ENCODE assay signal across 16 cellular contexts in genomic region chr11:91804057-91804456, GRCh38.
DNase-seq lines count a peak whose midpoint lies in the region; ATAC-seq, FAIRE-seq and TF ChIP-seq lines count a peak whose summit lies in the region.
"Had no signal": no experiment of that assay in that cellular context is flagged by ENCODE, and none has a peak within 500 bp of the region (broad histone marks: within the 10 kb centered on the region; RNA-seq: fewer than 3 reads in every experiment).

No MANE protein-coding gene starts in this region.

- H3K36me3 ChIP-seq in H1 (ENCODE audit: control insufficient read depth in 2 of 4, insufficient read depth in 4 of 4, low read length in 3 of 4) (no peaks in the 10 kb centered on the region), mesodermal cell (ENCODE audit: control insufficient read depth, insufficient read depth, low read length) (no peaks in the 10 kb centered on the region), tibial artery (no peaks in the 10 kb centered on the region)
- H3K36me3 ChIP-seq: upper lobe of left lung had no signal

- no peak overlapping the region for H3K9ac ChIP-seq in H1 (replicated peaks in 1 of 4; ENCODE audit: extremely low read depth in 1 of 4, low read depth in 3 of 4, low read length in 3 of 4)

- no peak overlapping the region for H2AK5ac ChIP-seq in H1 (ENCODE audit: low read depth, low read length)

- POLR2A ChIA-PET in H1 (lab: Charles Lee; ENCODE audit: partially characterized antibody), result no interaction called here

- FAIRE-seq in H1 (lab: Jason Lieb, UNC) (no peak), RCC 7860 (lab: Jason Lieb, UNC) (no peak)
- FAIRE-seq: endothelial cell of umbilical vein had no signal

- CTCF ChIA-PET in H1 (lab: Charles Lee; ENCODE audit: partially characterized antibody), result interaction anchor here (0.7 kb wide), 1 partner anchor 181 kb away, joined by 3 read pairs; no protein-coding TSS in a partner anchor

- no peaks in the 10 kb centered on the region for H3K79me1 ChIP-seq in H1 (ENCODE audit: low read depth, low read length)

- DNase-seq in AG10803 (ENCODE audit: low read depth), result peak; percentile 36
- DNase-seq in NCI-H526 (lab: John Stamatoyannopoulos, UW), result peak; percentile 27 to 80
- DNase-seq in H1 (ENCODE audit: low read depth in 1 of 2, low spot score in 2 of 2), result peak; percentile 29 to 50
- no peak for DNase-seq in RCC 7860 (ENCODE audit: low spot score)
- DNase-seq in tibial artery, result no peak
- DNase-seq in natural killer cell, result no peak
- DNase-seq: activated T-cell treated with anti-CD3 and anti-CD28 coated beads, Interleukin-2, amount 50 U/mL, for 4 hours; cerebellar nuclear complex; HFFc6; kidney; NCI-H1048; upper lobe of left lung had no signal

- H2BK15ac ChIP-seq in H1 (ENCODE audit: low read length), result no peak overlapping the region

- no peak overlapping the region for H4K91ac ChIP-seq in H1 (replicated peaks; ENCODE audit: insufficient read length, low read length)

- H3K36me3 Mint-ChIP-seq in natural killer cell, result peaks cover 9% of the 10 kb centered on the region

- H2BK20ac ChIP-seq in H1 (ENCODE audit: low read length), result no peak overlapping the region

- H3K9me3 ChIP-seq in H1 (ENCODE audit: insufficient read depth in 2 of 2, low read depth in 1 of 2, low read length in 1 of 2), result no peaks in the 10 kb centered on the region; a peak in 1 of 4 replicates
- no peaks in the 10 kb centered on the region for H3K9me3 ChIP-seq in mesodermal cell (ENCODE audit: control insufficient read depth, low read length)
- no peaks in the 10 kb centered on the region for H3K9me3 ChIP-seq in tibial artery
- H3K9me3 ChIP-seq: upper lobe of left lung had no signal

- H3K23ac ChIP-seq in H1 (ENCODE audit: insufficient read length), result no peak overlapping the region

- intact Hi-C loops in tibial artery (cut with DNase I; ENCODE audit: low total_unique reads), result no loop called here
- intact Hi-C loops in natural killer cell (cut with micrococcal nuclease), result no loop called here

- no peak overlapping the region for H3K14ac ChIP-seq in H1 (ENCODE audit: insufficient read length)

- H2BK120ac ChIP-seq in H1 (replicated peaks; ENCODE audit: low read depth, low read length), result no peak overlapping the region

- no peak for TF ChIP-seq EP300 in H1 (IDR thresholded peaks at IDR 0.05; ENCODE audit: borderline replicate concordance in 1 of 2, low read depth in 2 of 2, low read length in 2 of 2)

- H3K27me3 ChIP-seq in H1 (replicated peaks in 1 of 4; ENCODE audit: control insufficient read depth in 3 of 4, extremely low read depth in 1 of 4, insufficient read depth in 3 of 4, low read length in 3 of 4) (no peaks in the 10 kb centered on the region), tibial artery (no peaks in the 10 kb centered on the region)
- H3K27me3 ChIP-seq: upper lobe of left lung had no signal

- TF ChIP-seq RAD21 in H1 (IDR thresholded peaks at IDR 0.05 in 1 of 2, conservative IDR thresholded peaks at IDR 0.05 in 1 of 2; ENCODE audit: low read depth in 2 of 2, low read length in 2 of 2), result no peak

- H2BK5ac ChIP-seq in H1 (ENCODE audit: low read depth, low read length), result peak overlapping the region; percentile 13; the same call in 1 of the 2 replicates

- H2BK12ac ChIP-seq in H1 (ENCODE audit: low read depth, low read length), result no peak overlapping the region

- H3K4me3 ChIP-seq in AG10803 (ENCODE audit: low read length) (no peak overlapping the region), H1 (ENCODE audit: extremely low read depth in 1 of 4, insufficient read depth in 2 of 4, low read depth in 3 of 4, low read length in 4 of 4) (no peak overlapping the region), mesodermal cell (ENCODE audit: extremely low read depth, insufficient read depth, low read length, poor library complexity, severe bottlenecking) (no peak overlapping the region), tibial artery (no peak overlapping the region)
- H3K4me3 ChIP-seq: skin epidermis, upper lobe of left lung had no signal

- H3K27ac ChIP-seq in H1 (ENCODE audit: low read depth, low read length), result no peak overlapping the region
- H3K27ac ChIP-seq in mesodermal cell (ENCODE audit: low read depth, low read length, severe bottlenecking), result peak overlapping the region; percentile 30
- no peak overlapping the region for H3K27ac ChIP-seq in tibial artery
- H3K27ac ChIP-seq: skin epidermis, upper lobe of left lung had no signal

- H3K79me2 ChIP-seq in H1 (ENCODE audit: control insufficient read depth in 1 of 2, insufficient read depth in 2 of 2, low read length in 2 of 2), result no peaks in the 10 kb centered on the region

- H3K27ac Mint-ChIP-seq in natural killer cell, result no peak overlapping the region
- H3K27ac Mint-ChIP-seq: HFFc6 had no signal

- peaks cover 0 to 15% (median 7%) of the 10 kb centered on the region in 4 experiments; a peak in 5 of 7 replicates for H3K4me1 ChIP-seq in H1 (replicated peaks in 1 of 4; ENCODE audit: control insufficient read depth in 3 of 4, insufficient read depth in 4 of 4, low read length in 3 of 4)
- peaks cover 5% of the 10 kb centered on the region for H3K4me1 ChIP-seq in mesodermal cell (ENCODE audit: control insufficient read depth, insufficient read depth, low read length, poor library complexity, severe bottlenecking)
- H3K4me1 ChIP-seq in tibial artery, result no peaks in the 10 kb centered on the region
- H3K4me1 ChIP-seq: upper lobe of left lung had no signal

- TF ChIP-seq POLR2A in H1 (IDR thresholded peaks at IDR 0.05; ENCODE audit: control extremely low read depth in 1 of 2, low read depth in 2 of 2, low read length in 2 of 2), result no peak

- peak overlapping the region; percentile 94 for H2AFZ ChIP-seq in H1 (ENCODE audit: low read length)

- TF ChIP-seq CTCF in AG10803 (conservative IDR thresholded peaks at IDR 0.05; ENCODE audit: low read length) (no peak), H1 (IDR thresholded peaks at IDR 0.05; ENCODE audit: control extremely low read depth in 1 of 3, insufficient read depth in 1 of 3, low read depth in 1 of 3, low read length in 3 of 3) (no peak), tibial artery (IDR thresholded peaks at IDR 0.05) (no peak), natural killer cell (IDR thresholded peaks at IDR 0.05) (no peak)

- H3K4ac ChIP-seq in H1 (replicated peaks; ENCODE audit: insufficient read length, low read depth, low read length), result no peak overlapping the region

- H3K4me3 Mint-ChIP-seq in natural killer cell, result no peak overlapping the region
- H3K4me3 Mint-ChIP-seq: activated T-cell treated with anti-CD3 and anti-CD28 coated beads, Interleukin-2, amount 50 U/mL, for 4 hours; HFFc6 had no signal

- ATAC-seq in GM21528 (IDR thresholded peaks at IDR 0.05; ENCODE audit: low FRiP score, unreplicated experiment) (no peak), natural killer cell (no peak)
- ATAC-seq: activated T-cell treated with anti-CD3 and anti-CD28 coated beads, Interleukin-2, amount 50 U/mL, for 4 hours had no signal

- H3K9me3 Mint-ChIP-seq in natural killer cell, result peaks cover 6 to 22% of the 10 kb centered on the region in 2 donors

- no peaks in the 10 kb centered on the region for H3K27me3 Mint-ChIP-seq in natural killer cell (ENCODE audit: low read depth in 2 of 2)

- H3K56ac ChIP-seq in H1 (replicated peaks; ENCODE audit: insufficient read length, low read depth, low read length), result no peak overlapping the region

- no peaks in the 10 kb centered on the region for H3K23me2 ChIP-seq in H1 (ENCODE audit: low read depth, low read length)

- H4K20me1 ChIP-seq in H1 (replicated peaks in 1 of 2; ENCODE audit: control insufficient read depth in 1 of 2, insufficient read depth in 2 of 2, low read length in 2 of 2), result no peaks in the 10 kb centered on the region

- H3K18ac ChIP-seq in H1 (ENCODE audit: extremely low read depth, low read length), result no peak overlapping the region

- H3K4me2 ChIP-seq in H1 (ENCODE audit: insufficient read depth in 1 of 2, low read depth in 2 of 2, low read length in 2 of 2), result peak overlapping the region in 1 of 2 experiments; percentile 25; a peak in 1 of 4 replicates

- H4K5ac ChIP-seq in H1 (ENCODE audit: insufficient read length, low read depth, low read length), result no peak overlapping the region

- H4K8ac ChIP-seq in H1 (ENCODE audit: extremely low read depth, insufficient read depth, low read length), result no peak overlapping the region

- 8% methylated on average over 1 of the region's 1 CpG; no CpG with 5 or more reads in 1 of the 2 experiments for WGBS in H1 (ENCODE audit: extremely low coverage in 1 of 2, insufficient coverage in 1 of 2, insufficient read length in 1 of 2, insufficient replicate concordance in 2 of 2, low coverage in 1 of 2, low lambda C conversion rate in 2 of 2, missing lambda C conversion rate in 1 of 2), 2 experiments
- whole genome bisulfite sequencing in mesodermal cell (ENCODE audit: insufficient coverage in 2 of 2), 2 experiments, result 20% methylated on average over 1 of the region's 1 CpG; no CpG with 5 or more reads in 1 of the 2 experiments

- H3K4me1 Mint-ChIP-seq in natural killer cell, result no peaks in the 10 kb centered on the region

TF ChIP-seq in H1, 55 proteins besides CTCF, POLR2A, EP300 and RAD21:
- TF ChIP-seq YY1 (IDR thresholded peaks at IDR 0.05; ENCODE audit: low read depth, low read length), result peak; percentile 65; the same call in 1 of the 2 replicates
- TF ChIP-seq NRF1 (IDR thresholded peaks at IDR 0.05; ENCODE audit: low read depth, low read length), result no peak
TF ChIP-seq in H1: peak in this region for 1.

Comparison
In these comparisons a context has a peak if more than half of its experiments do, and no peak if none do; other contexts are left out.
1. DNase-seq: peak in AG10803 (single experiment), NCI-H526 (2 of 2) and H1 (2 of 2); none in RCC 7860 (single experiment), tibial artery (0 of 2) and natural killer cell (single experiment).